ENCODE assay signal across 9 cellular contexts in genomic region chrX:107731831-107732502, GRCh38. TPM values are rescaled to one million over a fixed set of nuclear protein-coding genes. Genes with fewer than 3 reads are reported as not detected.
A peak's percentile ranks its signal among the peaks of the same experiment; 100 is the strongest.
DNase-seq lines count a peak whose midpoint lies in the region; ATAC-seq and TF ChIP-seq lines count a peak whose summit lies in the region.
"Had no signal": no experiment of that assay in that cellular context is flagged by ENCODE, and none has a peak within 500 bp of the region (broad histone marks: within the 10 kb centered on the region; RNA-seq: fewer than 3 reads in every experiment).

No MANE protein-coding gene starts in this region.

- no peaks in the 10 kb centered on the region for H3K27me3 Mint-ChIP-seq in stimulated activated naive CD8-positive, alpha-beta T cell treated with anti-CD3 and anti-CD28 coated beads, Interleukin-15, amount 100 ng/mL, for 72 hours
- H3K27me3 Mint-ChIP-seq: activated naive CD4-positive, alpha-beta T cell treated with anti-CD3 and anti-CD28 coated beads, Interleukin-2, amount 50 U/mL, for 24 hours had no signal

- no peak for ATAC-seq in HG03095 (IDR thresholded peaks at IDR 0.05; ENCODE audit: unreplicated experiment)
- ATAC-seq in stimulated activated naive CD8-positive, alpha-beta T cell treated with anti-CD3 and anti-CD28 coated beads, Interleukin-15, amount 100 ng/mL, for 72 hours, result no peak

- H3K27me3 ChIP-seq in uterus, result no peaks in the 10 kb centered on the region

- TF ChIP-seq CTCF in coronary artery (IDR thresholded peaks at IDR 0.05), result no peak
- TF ChIP-seq CTCF in uterus (IDR thresholded peaks at IDR 0.05), result no peak

- H3K4me1 Mint-ChIP-seq in stimulated activated naive CD8-positive, alpha-beta T cell treated with anti-CD3 and anti-CD28 coated beads, Interleukin-15, amount 100 ng/mL, for 72 hours, result peaks cover 29% of the 10 kb centered on the region
- H3K4me1 Mint-ChIP-seq: activated naive CD4-positive, alpha-beta T cell treated with anti-CD3 and anti-CD28 coated beads, Interleukin-2, amount 50 U/mL, for 24 hours had no signal

- in situ Hi-C loops in Caki2 (cut with HindIII; ENCODE audit: low pct_unique_long_range_greater_than_20kb, low sequenced_read_pairs), result no loop called here

- no peaks in the 10 kb centered on the region for H3K36me3 ChIP-seq in uterus

- peak; percentile 97 for DNase-seq in Caki2 (ENCODE audit: low read depth)
- peak; percentile 63 for DNase-seq in NCI-H1105 treated with DMSO at 0.1 percent for 48 hours (lab: John Stamatoyannopoulos, UW)
- DNase-seq in coronary artery (ENCODE audit: low spot score), result peak; percentile 94
- DNase-seq in lung microvascular endothelial cell (ENCODE audit: low read depth in 2 of 2), result peak; percentile 38 to 86
- peak; percentile 89 to 94 for DNase-seq in uterus
- no peak for DNase-seq in cerebellar nuclear complex (lab: John Stamatoyannopoulos, UW)
- no peak for DNase-seq in stimulated activated naive CD8-positive, alpha-beta T cell treated with anti-CD3 and anti-CD28 coated beads, Interleukin-15, amount 100 ng/mL, for 72 hours

- H3K4me3 ChIP-seq in coronary artery (peak overlapping the region; percentile 44), uterus (no peak overlapping the region)

- H3K27ac ChIP-seq in coronary artery (peak overlapping the region; percentile 31 to 89), uterus (peak overlapping the region; percentile 74 to 87)

- no peaks in the 10 kb centered on the region for H3K9me3 ChIP-seq in uterus

- no peak overlapping the region for H3K4me3 Mint-ChIP-seq in stimulated activated naive CD8-positive, alpha-beta T cell treated with anti-CD3 and anti-CD28 coated beads, Interleukin-15, amount 100 ng/mL, for 72 hours
- H3K4me3 Mint-ChIP-seq: activated naive CD4-positive, alpha-beta T cell treated with anti-CD3 and anti-CD28 coated beads, Interleukin-2, amount 50 U/mL, for 24 hours had no signal

- H3K27ac Mint-ChIP-seq in stimulated activated naive CD8-positive, alpha-beta T cell treated with anti-CD3 and anti-CD28 coated beads, Interleukin-15, amount 100 ng/mL, for 72 hours, result peak overlapping the region in 1 of 2 donors; percentile 44
- H3K27ac Mint-ChIP-seq: activated naive CD4-positive, alpha-beta T cell treated with anti-CD3 and anti-CD28 coated beads, Interleukin-2, amount 50 U/mL, for 24 hours had no signal

- peak in 1 of 2 donors; percentile 23 for TF ChIP-seq POLR2A in uterus (IDR thresholded peaks at IDR 0.05)

- H3K4me1 ChIP-seq in uterus, result peaks cover 4% of the 10 kb centered on the region in 2 donors

- intact Hi-C loops in uterus (cut with DNase I; ENCODE audit: low total_unique reads), result no loop called here

- H3K9me3 Mint-ChIP-seq in stimulated activated naive CD8-positive, alpha-beta T cell treated with anti-CD3 and anti-CD28 coated beads, Interleukin-15, amount 100 ng/mL, for 72 hours, result no peaks in the 10 kb centered on the region
- H3K9me3 Mint-ChIP-seq: activated naive CD4-positive, alpha-beta T cell treated with anti-CD3 and anti-CD28 coated beads, Interleukin-2, amount 50 U/mL, for 24 hours had no signal

RNA-seq across cellular contexts. Expression of gene TSC22D3, which starts 43.6 kb away (rescaled TPM):
- total RNA-seq in Caki2 (2014; rRNA removed; shearing (Covaris generic); ENCODE audit: low replicate concordance), result 37.9 and 57.9 TPM in 2 replicates
- total RNA-seq in lung microvascular endothelial cell, result 18.3 and 32.5 TPM in 2 replicates
- total RNA-seq in uterus, result 100 to 1,000 TPM; 101 to 786 (median 475) TPM

RNA-seq across cellular contexts. Expression of gene NCBP2L, which starts 45.6 kb away (rescaled TPM):
- total RNA-seq in Caki2 (2014; rRNA removed; shearing (Covaris generic); ENCODE audit: low replicate concordance), result not detected in 2 replicates
- total RNA-seq in lung microvascular endothelial cell (not detected in 2 replicates), uterus (not detected)

Comparison
In these comparisons a context has a peak if more than half of its experiments do, and no peak if none do; other contexts are left out.
1. DNase-seq: peak in Caki2 (single experiment), NCI-H1105 treated with DMSO at 0.1 percent for 48 hours (single experiment), coronary artery (single experiment), lung microvascular endothelial cell (2 of 2) and uterus (2 of 2); none in cerebellar nuclear complex (0 of 2) and stimulated activated naive CD8-positive, alpha-beta T cell treated with anti-CD3 and anti-CD28 coated beads, Interleukin-15, amount 100 ng/mL, for 72 hours (0 of 2).